Comparison of ENCODE assay signal across 9 cellular contexts in genomic region chr19:21474671-21475181, GRCh38. TPM values are rescaled to one million over a fixed set of nuclear protein-coding genes. Genes with fewer than 3 reads are reported as not detected.
A peak's percentile ranks its signal among the peaks of the same experiment; 100 is the strongest.
DNase-seq lines count a peak whose midpoint lies in the region; ATAC-seq, FAIRE-seq and TF ChIP-seq lines count a peak whose summit lies in the region.
"Had no signal": no experiment of that assay in that cellular context is flagged by ENCODE, and none has a peak within 500 bp of the region (broad histone marks: within the 10 kb centered on the region; RNA-seq: fewer than 3 reads in every experiment).

No MANE protein-coding gene starts in this region.

- peak overlapping the region; percentile 74 for H3K4me3 Mint-ChIP-seq in activated CD4-positive, alpha-beta T cell treated with anti-CD3 and anti-CD28 coated beads, Interleukin-2, amount 10 ng/mL, durations not matched to agents 24 days and 14 days

- H3K4me2 ChIP-seq in HepG2 (ENCODE audit: low read depth, low read length), result no peak overlapping the region

- in situ Hi-C loops in HepG2 (cut with HindIII; ENCODE audit: extremely low pct_ligation_motif_present, low pct_unique_long_range_greater_than_20kb), result no loop called here

- intact Hi-C loops in activated CD4-positive, alpha-beta T cell treated with anti-CD3 and anti-CD28 coated beads, Interleukin-2, amount 10 ng/mL, durations not matched to agents 24 days and 14 days (cut with micrococcal nuclease), result no loop called here
- intact Hi-C loops in HepG2 (cut with micrococcal nuclease; ENCODE audit: unreplicated experiment), result no loop called here

- 68% methylated on average over 26 of the region's 37 CpGs for WGBS in HepG2 (ENCODE audit: low lambda C conversion rate)

- POLR2A ChIA-PET in AG04450 (lab: Yijun Ruan, JAX) (no interaction called here), HepG2 (lab: Yijun Ruan, JAX) (no interaction called here)

- no peaks in the 10 kb centered on the region for H3K4me1 Mint-ChIP-seq in activated CD4-positive, alpha-beta T cell treated with anti-CD3 and anti-CD28 coated beads, Interleukin-2, amount 10 ng/mL, durations not matched to agents 24 days and 14 days

- H3K9me3 ChIP-seq in AG04450 (ENCODE audit: control insufficient read depth, insufficient read depth, low read length) (peaks cover 36% of the 10 kb centered on the region), HepG2 (ENCODE audit: low read length) (peaks cover 48% of the 10 kb centered on the region; the same call in 1 of the 2 replicates)

- no peaks in the 10 kb centered on the region for H4K20me1 ChIP-seq in HepG2 (ENCODE audit: insufficient read depth, low read length)

- no peak overlapping the region for H3K9ac ChIP-seq in HepG2 (ENCODE audit: insufficient read depth, low read depth, low read length)

- FAIRE-seq in HepG2 (lab: Jason Lieb, UNC), result no peak

- TF ChIP-seq EP300 in HepG2 (IDR thresholded peaks at IDR 0.05; ENCODE audit: low read depth in 2 of 2, low read length in 2 of 2) (no peak), HepG2 (CRISPR knock-in tag; IDR thresholded peaks at IDR 0.05; ENCODE audit: borderline replicate concordance) (no peak)

- no peaks in the 10 kb centered on the region for H3K79me2 ChIP-seq in HepG2 (ENCODE audit: insufficient read depth, low read length)

- no peaks in the 10 kb centered on the region for H3K36me3 Mint-ChIP-seq in activated CD4-positive, alpha-beta T cell treated with anti-CD3 and anti-CD28 coated beads, Interleukin-2, amount 10 ng/mL, durations not matched to agents 24 days and 14 days (ENCODE audit: low read depth)

- peak; percentile 65 for ATAC-seq in HG02759 (IDR thresholded peaks at IDR 0.05; ENCODE audit: unreplicated experiment)
- ATAC-seq in HepG2, result no peak

- no peak overlapping the region for H3K27ac Mint-ChIP-seq in activated CD4-positive, alpha-beta T cell treated with anti-CD3 and anti-CD28 coated beads, Interleukin-2, amount 10 ng/mL, durations not matched to agents 24 days and 14 days

- no peak for TF ChIP-seq POLR2A in HepG2 (IDR thresholded peaks at IDR 0.05; ENCODE audit: insufficient read depth in 1 of 2, low read depth in 2 of 2, low read length in 2 of 2)

- DNase-seq in AG04450 (ENCODE audit: low read depth, low spot score) (peak; percentile 2), coronary artery (ENCODE audit: low spot score) (peak; percentile 81), HepG2 (ENCODE audit: low spot score) (no peak), HUDEP-2 (lab: John Stamatoyannopoulos, UW; ENCODE audit: unreplicated experiment in 76 of 76) (no peak), HCEC 1CT (no peak)
- peak; percentile 85 for DNase-seq in activated CD4-positive, alpha-beta T cell treated with anti-CD3 and anti-CD28 coated beads, Interleukin-2, amount 10 ng/mL, durations not matched to agents 24 days and 14 days
- DNase-seq in stimulated activated CD4-positive, alpha-beta T cell treated with anti-CD3 and anti-CD28 coated beads, Interleukin-1b, Interleukin-23, amount 100 ng/mL, for 24 hours (ENCODE audit: low read depth in 4 of 4, low spot score in 1 of 4), result peak; percentile 23 to 81 (median 63)
- DNase-seq: DND-41 had no signal

- BruUV-seq in HepG2 (replicated peaks; lab: Mats Ljungman, UMichigan), result no TSS peak

- H3K27me3 ChIP-seq in AG04450 (ENCODE audit: control insufficient read depth, insufficient read depth, low read length), result no peaks in the 10 kb centered on the region
- no peaks in the 10 kb centered on the region for H3K27me3 ChIP-seq in HepG2 (ENCODE audit: control insufficient read depth in 1 of 2, insufficient read depth in 2 of 2, low read length in 2 of 2)

- H3K9me3 Mint-ChIP-seq in activated CD4-positive, alpha-beta T cell treated with anti-CD3 and anti-CD28 coated beads, Interleukin-2, amount 10 ng/mL, durations not matched to agents 24 days and 14 days, result peaks cover 10% of the 10 kb centered on the region

- no peak overlapping the region for H2AFZ ChIP-seq in HepG2 (ENCODE audit: low read length)

- CTCF ChIA-PET in AG04450 (lab: Charles Lee), result no interaction called here
- CTCF ChIA-PET in HepG2 (lab: Yijun Ruan, JAX; ENCODE audit: low intra/inter-chr PET ratio, low total read pairs), result no interaction called here

- TF ChIP-seq RAD21 in HepG2 (CRISPR knock-in tag; IDR thresholded peaks at IDR 0.05), result no peak

- no peaks in the 10 kb centered on the region for H3K27me3 Mint-ChIP-seq in activated CD4-positive, alpha-beta T cell treated with anti-CD3 and anti-CD28 coated beads, Interleukin-2, amount 10 ng/mL, durations not matched to agents 24 days and 14 days

- no peaks in the 10 kb centered on the region for H3K36me3 ChIP-seq in HepG2 (replicated peaks in 1 of 2; ENCODE audit: control insufficient read depth in 1 of 2, insufficient read depth in 2 of 2, low read length in 2 of 2)

- H3K4me1 ChIP-seq in HepG2 (ENCODE audit: insufficient read depth, low read length), result no peaks in the 10 kb centered on the region

- peak overlapping the region; percentile 53 for H3K4me3 ChIP-seq in AG04450 (ENCODE audit: low read depth, low read length)
- H3K4me3 ChIP-seq in coronary artery, result peak overlapping the region; percentile 72
- no peak overlapping the region for H3K4me3 ChIP-seq in HepG2 (replicated peaks in 1 of 3; ENCODE audit: insufficient read depth in 1 of 3, low read depth in 2 of 3, low read length in 3 of 3)

- TF ChIP-seq CTCF in AG04450 (IDR thresholded peaks at IDR 0.05; ENCODE audit: low read depth, low read length) (no peak), coronary artery (IDR thresholded peaks at IDR 0.05) (no peak), HepG2 (CRISPR knock-in tag; IDR thresholded peaks at IDR 0.05) (no peak)

- no peak overlapping the region for H3K27ac ChIP-seq in AG04450 (ENCODE audit: low read depth, low read length)
- no peak overlapping the region for H3K27ac ChIP-seq in coronary artery
- no peak overlapping the region for H3K27ac ChIP-seq in HepG2 (ENCODE audit: extremely low read length, insufficient read depth, low read length)

TF ChIP-seq in HepG2, 621 proteins besides CTCF, POLR2A, EP300 and RAD21:
- TF ChIP-seq MED8 (CRISPR knock-in tag; IDR thresholded peaks at IDR 0.05; ENCODE audit: insufficient replicate concordance) (no peak), ZNF567 (CRISPR knock-in tag; IDR thresholded peaks at IDR 0.05; ENCODE audit: borderline replicate concordance) (no peak), NFYB (CRISPR knock-in tag; IDR thresholded peaks at IDR 0.05) (peak; percentile 38), ZNF740 (CRISPR knock-in tag; IDR thresholded peaks at IDR 0.05) (no peak)

RNA-seq across cellular contexts. Expression of gene ZNF429, which starts 30.7 kb away (rescaled TPM):
- polyA plus RNA-seq in AG04450 (2011; rRNA removed), result 5.4 and 6.8 TPM in 2 replicates
- polyA minus RNA-seq in AG04450 (2011; rRNA and poly(A)+ RNA removed), result 5.1 and 5.3 TPM in 2 replicates
- total RNA-seq in activated CD4-positive, alpha-beta T cell treated with anti-CD3 and anti-CD28 coated beads, Interleukin-2, amount 10 ng/mL, durations not matched to agents 24 days and 14 days, result 3.0 and 3.3 TPM in 2 replicates
- total RNA-seq in HepG2 (2016; rRNA removed; fragmentation: Illumina TruSeq; extraction: Trizol), result 3.3 and 5.9 TPM in 2 replicates
- 1.6 and 1.7 TPM in 2 replicates for total RNA-seq in HepG2 (2016; cell fraction: cytosol; rRNA removed; fragmentation: Illumina TruSeq; extraction: Trizol; ENCODE audit: low read depth)
- total RNA-seq in HepG2 (2016; cell fraction: insoluble cytoplasmic fraction; rRNA removed; fragmentation: Illumina TruSeq; extraction: Trizol), result 4.3 and 4.7 TPM in 2 replicates
- 5.2 and 5.4 TPM in 2 replicates for total RNA-seq in HepG2 (2016; cell fraction: membrane; rRNA removed; fragmentation: Illumina TruSeq; extraction: Trizol)
- 5.0 and 5.5 TPM in 2 replicates for total RNA-seq in HepG2 (2016; cell fraction: nucleus; rRNA removed; fragmentation: Illumina TruSeq; extraction: Trizol)
- 3.2 and 3.4 TPM in 2 replicates for polyA plus RNA-seq in HepG2 (2011; rRNA removed)
- polyA plus RNA-seq in HepG2 (2011; cell fraction: cytosol; rRNA removed), result 2.7 and 3.3 TPM in 2 replicates
- 4.4 and 5.2 TPM in 2 replicates for polyA plus RNA-seq in HepG2 (2011; cell fraction: nucleus; rRNA removed)
- polyA plus RNA-seq in HepG2 (2012), result 1.8 and 2.8 TPM in 2 replicates
- 1.7 and 1.8 TPM in 2 replicates for polyA plus RNA-seq in HepG2 (2016; cell fraction: cytosol; fragmentation: Illumina TruSeq; extraction: Trizol; ENCODE audit: low read depth)
- polyA plus RNA-seq in HepG2 (2016; cell fraction: insoluble cytoplasmic fraction; fragmentation: Illumina TruSeq; extraction: Trizol; ENCODE audit: low read depth), result 3.7 and 4.1 TPM in 2 replicates
- 3.3 and 3.7 TPM in 2 replicates for polyA plus RNA-seq in HepG2 (2016; cell fraction: membrane; fragmentation: Illumina TruSeq; extraction: Trizol; ENCODE audit: low read depth)
- 3.6 and 4.8 TPM in 2 replicates for polyA plus RNA-seq in HepG2 (2016; cell fraction: nucleus; fragmentation: Illumina TruSeq; extraction: Trizol; ENCODE audit: insufficient read depth, low read depth)
- polyA minus RNA-seq in HepG2 (2011; rRNA and poly(A)+ RNA removed; ENCODE audit: low replicate concordance), result 5.1 TPM in 1 of 2 replicates, not detected in the other
- polyA minus RNA-seq in HepG2 (2011; cell fraction: cytosol; rRNA and poly(A)+ RNA removed), result 1.8 and 2.8 TPM in 2 replicates
- 9.9 and 11.6 TPM in 2 replicates for polyA minus RNA-seq in HepG2 (2011; cell fraction: nucleus; rRNA and poly(A)+ RNA removed)

Comparison
In these comparisons a context has a peak if more than half of its experiments do, and no peak if none do; other contexts are left out.
1. DNase-seq: peak in AG04450 (single experiment), activated CD4-positive, alpha-beta T cell treated with anti-CD3 and anti-CD28 coated beads, Interleukin-2, amount 10 ng/mL, durations not matched to agents 24 days and 14 days (single experiment), coronary artery (single experiment) and stimulated activated CD4-positive, alpha-beta T cell treated with anti-CD3 and anti-CD28 coated beads, Interleukin-1b, Interleukin-23, amount 100 ng/mL, for 24 hours (4 of 4); none in HepG2 (single experiment), HUDEP-2 (0 of 76) and HCEC 1CT (single experiment).
2. H3K4me3 ChIP-seq: peak in AG04450 (single experiment) and coronary artery (single experiment); none in HepG2 (0 of 3).